ENCODE assay signal across 27 cellular contexts in the genomic region with DNA sequence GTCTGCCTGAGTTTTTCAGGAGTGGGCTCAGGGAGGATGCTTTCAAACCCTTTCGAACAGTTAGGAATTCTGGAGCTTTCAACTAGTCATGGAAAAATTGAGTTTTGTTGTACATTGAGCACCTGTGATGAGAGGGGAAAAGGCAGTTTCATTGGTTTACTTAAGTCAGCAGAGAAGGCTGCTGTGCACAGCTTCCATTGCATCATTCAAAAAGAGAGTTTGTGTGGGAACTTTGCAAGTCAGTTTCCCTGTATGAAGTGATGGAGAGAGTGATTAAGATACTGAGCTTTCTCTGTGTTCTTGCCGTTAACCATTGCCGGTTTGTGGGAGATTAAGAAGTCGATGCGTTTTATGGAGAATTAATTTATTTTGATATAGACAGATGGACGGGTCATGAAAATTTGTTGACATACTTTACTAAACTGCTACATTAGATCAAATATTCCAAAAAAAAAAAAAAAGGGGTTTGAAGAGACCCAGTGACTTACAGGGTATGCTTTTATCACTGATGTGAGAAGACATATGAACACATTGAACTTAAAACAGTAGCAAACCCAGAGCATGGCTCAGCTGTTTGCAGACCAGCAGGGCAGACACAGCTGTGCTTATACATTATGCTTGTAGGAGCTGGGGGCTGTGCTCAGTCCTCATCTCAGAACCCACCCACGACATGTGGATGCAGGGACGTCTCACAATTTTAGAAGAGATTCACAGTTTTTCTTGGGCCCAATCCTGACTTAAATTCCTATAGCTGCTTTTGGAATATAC.
DNase-seq lines count a peak whose midpoint lies in the region; ATAC-seq and TF ChIP-seq lines count a peak whose summit lies in the region.
"Had no signal": no experiment of that assay in that cellular context is flagged by ENCODE, and none has a peak within 500 bp of the region (broad histone marks: within the 10 kb centered on the region; RNA-seq: fewer than 3 reads in every experiment).

No MANE protein-coding gene starts in this region.

- H3K79me1 ChIP-seq in H9 (ENCODE audit: insufficient read depth, low read depth, low read length, poor library complexity, severe bottlenecking): peaks cover 3% of the 10 kb centered on the region

- peaks cover 0 to 3% (median 2%) of the 10 kb centered on the region in 3 experiments; a peak in 2 of 7 replicates for H3K36me3 Mint-ChIP-seq in H9 (ENCODE audit: insufficient read depth in 1 of 3, low read depth in 3 of 3)
- peaks cover under 1% of the 10 kb centered on the region for H3K36me3 Mint-ChIP-seq in brain
- peaks cover under 1% of the 10 kb centered on the region for H3K36me3 Mint-ChIP-seq in nephron (ENCODE audit: low read depth)
- H3K36me3 Mint-ChIP-seq: activated CD8-positive, alpha-beta memory T cell treated with anti-CD3 and anti-CD28 coated beads, Interleukin-2, amount 10 ng/mL, durations not matched to agents 7 days and 5 days; activated naive CD8-positive, alpha-beta T cell; naive thymus-derived CD8-positive, alpha-beta T cell had no signal

- peak overlapping the region in 1 of 11 experiments; percentile 33; a peak in 1 of 22 replicates for H3K9ac ChIP-seq in BLaER1 treated with 17β-estradiol and CSF1 and Interleukin-3, amounts not matched to agents 10 nM and 100 nM
- H3K9ac ChIP-seq in H9 (ENCODE audit: extremely low read depth, insufficient read length, low read length): no peak overlapping the region
- H3K9ac ChIP-seq: KMS-11 had no signal

- H4K5ac ChIP-seq in H9 (ENCODE audit: insufficient read length, low read depth, low read length): no peak overlapping the region

- H2AK5ac ChIP-seq in H9 (ENCODE audit: insufficient read length, low read length): no peak overlapping the region

- no peak overlapping the region for H3K4me3 Mint-ChIP-seq in H9
- H3K4me3 Mint-ChIP-seq in brain: no peak overlapping the region
- H3K4me3 Mint-ChIP-seq in nephron: peak overlapping the region in 1 of 3 experiments; percentile 7
- H3K4me3 Mint-ChIP-seq: activated CD8-positive, alpha-beta memory T cell treated with anti-CD3 and anti-CD28 coated beads, Interleukin-2, amount 10 ng/mL, durations not matched to agents 7 days and 5 days; activated naive CD8-positive, alpha-beta T cell; naive thymus-derived CD8-positive, alpha-beta T cell had no signal

- H3K4me3 ChIP-seq in BLaER1 treated with 17β-estradiol and CSF1 and Interleukin-3, amounts not matched to agents 10 nM and 100 nM: no peak overlapping the region
- no peak overlapping the region for H3K4me3 ChIP-seq in BE2C (ENCODE audit: low read depth, low read length)
- H3K4me3 ChIP-seq: ascending aorta had no signal

- peaks cover 18 to 74% (median 59%) of the 10 kb centered on the region in 10 experiments for H3K4me1 ChIP-seq in BLaER1 treated with 17β-estradiol and CSF1 and Interleukin-3, amounts not matched to agents 10 nM and 100 nM
- peaks cover 24% of the 10 kb centered on the region for H3K4me1 ChIP-seq in H9 (ENCODE audit: insufficient read depth, low read length)
- H3K4me1 ChIP-seq in BE2C: no peaks in the 10 kb centered on the region; the same call in 1 of the 2 replicates
- H3K4me1 ChIP-seq: ascending aorta had no signal

- H2BK12ac ChIP-seq in H9 (ENCODE audit: insufficient read length, low read depth, low read length): no peak overlapping the region

- no peak for ATAC-seq in HG02642 (IDR thresholded peaks at IDR 0.05; ENCODE audit: poor library complexity, unreplicated experiment)
- ATAC-seq: activated CD8-positive, alpha-beta memory T cell treated with anti-CD3 and anti-CD28 coated beads, Interleukin-2, amount 10 ng/mL, durations not matched to agents 7 days and 5 days; left ventricle myocardium superior; naive thymus-derived CD8-positive, alpha-beta T cell had no signal

- H3K14ac ChIP-seq in H9 (ENCODE audit: insufficient read depth, low read length): no peak overlapping the region

- H3T11ph ChIP-seq in H9 (ENCODE audit: low read length): no peak overlapping the region

- H4K20me1 ChIP-seq in BLaER1 treated with 17β-estradiol and CSF1 and Interleukin-3, amounts not matched to agents 10 nM and 100 nM: no peaks in the 10 kb centered on the region
- H4K20me1 ChIP-seq in H9 (ENCODE audit: control insufficient read depth, insufficient read depth, insufficient read length): no peaks in the 10 kb centered on the region

- peak overlapping the region; percentile 27 for H4K91ac ChIP-seq in H9 (ENCODE audit: insufficient read length, low read depth, low read length)

- no peak overlapping the region for H2BK120ac ChIP-seq in H9 (ENCODE audit: low read depth, low read length, poor library complexity, severe bottlenecking)

- no peaks in the 10 kb centered on the region for H3K23me2 ChIP-seq in H9 (ENCODE audit: insufficient read length, low read depth, low read length, poor library complexity, severe bottlenecking)

- H4K8ac ChIP-seq in H9 (replicated peaks; ENCODE audit: insufficient read length, low read depth, low read length): no peak overlapping the region

- H3K27me3 Mint-ChIP-seq in H9 (ENCODE audit: low read depth): no peaks in the 10 kb centered on the region
- H3K27me3 Mint-ChIP-seq in brain: no peaks in the 10 kb centered on the region
- H3K27me3 Mint-ChIP-seq in nephron (ENCODE audit: low read depth): no peaks in the 10 kb centered on the region
- H3K27me3 Mint-ChIP-seq: activated CD8-positive, alpha-beta memory T cell treated with anti-CD3 and anti-CD28 coated beads, Interleukin-2, amount 10 ng/mL, durations not matched to agents 7 days and 5 days; activated naive CD8-positive, alpha-beta T cell had no signal

- no peaks in the 10 kb centered on the region for H3K36me3 ChIP-seq in BLaER1 treated with 17β-estradiol and CSF1 and Interleukin-3, amounts not matched to agents 10 nM and 100 nM
- no peaks in the 10 kb centered on the region for H3K36me3 ChIP-seq in BE2C
- H3K36me3 ChIP-seq: ascending aorta had no signal

- no peak overlapping the region for H2BK20ac ChIP-seq in H9 (ENCODE audit: low read depth, low read length, poor library complexity, severe bottlenecking)

- H3K4me1 Mint-ChIP-seq in H9 (peaks cover 60 to 69% of the 10 kb centered on the region in 2 experiments), brain (peaks cover 75% of the 10 kb centered on the region), nephron (peaks cover 74% of the 10 kb centered on the region)
- H3K4me1 Mint-ChIP-seq: activated CD8-positive, alpha-beta memory T cell treated with anti-CD3 and anti-CD28 coated beads, Interleukin-2, amount 10 ng/mL, durations not matched to agents 7 days and 5 days had no signal

- H2AFZ ChIP-seq in H9 (ENCODE audit: low read length): no peak overlapping the region

- no peak overlapping the region for H2BK5ac ChIP-seq in H9 (ENCODE audit: insufficient read length, low read length)

- H3K18ac ChIP-seq in H9 (ENCODE audit: insufficient read length, low read depth, low read length): no peak overlapping the region

- peaks cover 0 to 14% (median 6%) of the 10 kb centered on the region in 11 experiments; a peak in 15 of 22 replicates for H3K9me3 ChIP-seq in BLaER1 treated with 17β-estradiol and CSF1 and Interleukin-3, amounts not matched to agents 10 nM and 100 nM (replicated peaks in 1 of 11)
- H3K9me3 ChIP-seq in H9 (ENCODE audit: control insufficient read depth, low read depth, low read length): no peaks in the 10 kb centered on the region
- H3K9me3 ChIP-seq in BE2C: no peaks in the 10 kb centered on the region
- H3K9me3 ChIP-seq: ascending aorta had no signal

- H3K9me3 Mint-ChIP-seq in H9: no peaks in the 10 kb centered on the region
- H3K9me3 Mint-ChIP-seq in brain: no peaks in the 10 kb centered on the region
- H3K9me3 Mint-ChIP-seq in nephron: no peaks in the 10 kb centered on the region
- H3K9me3 Mint-ChIP-seq: naive thymus-derived CD8-positive, alpha-beta T cell had no signal

- H3K27ac Mint-ChIP-seq in H9 (peak overlapping the region; percentile 28 to 95 (median 89); a peak in 5 of 7 replicates), brain (peak overlapping the region in 3 of 5 experiments; percentile 0 to 4 (median 2)), nephron (peak overlapping the region; percentile 42 to 62 (median 50))
- H3K27ac Mint-ChIP-seq: activated CD8-positive, alpha-beta memory T cell treated with anti-CD3 and anti-CD28 coated beads, Interleukin-2, amount 10 ng/mL, durations not matched to agents 7 days and 5 days; activated naive CD8-positive, alpha-beta T cell; naive thymus-derived CD8-positive, alpha-beta T cell had no signal

- H3K4me2 ChIP-seq in BLaER1 treated with 17β-estradiol and CSF1 and Interleukin-3, amounts not matched to agents 10 nM and 100 nM: peak overlapping the region in 8 of 11 experiments; percentile 12 to 65 (median 62); a peak in 16 of 22 replicates
- H3K4me2 ChIP-seq in H9 (ENCODE audit: insufficient read depth, insufficient read length, low read length): no peak overlapping the region
- H3K4me2 ChIP-seq: KMS-11 had no signal

- H2BK15ac ChIP-seq in H9 (ENCODE audit: low read depth, low read length): no peak overlapping the region

- no peak overlapping the region for H3K23ac ChIP-seq in H9 (ENCODE audit: insufficient read length, low read depth, low read length)

- H3K27ac ChIP-seq in BLaER1 treated with 17β-estradiol and CSF1 and Interleukin-3, amounts not matched to agents 10 nM and 100 nM: peak overlapping the region in 6 of 11 experiments; percentile 34 to 73 (median 65); a peak in 9 of 22 replicates
- H3K27ac ChIP-seq in H9 (ENCODE audit: insufficient read length, low read depth, low read length): no peak overlapping the region
- H3K27ac ChIP-seq: ascending aorta, C4-2B, KMS-11 had no signal

- no peak for TF ChIP-seq CTCF in H9 (conservative IDR thresholded peaks at IDR 0.05)
- TF ChIP-seq CTCF in brain (conservative IDR thresholded peaks at IDR 0.05): no peak
- TF ChIP-seq CTCF in nephron (IDR thresholded peaks at IDR 0.05; ENCODE audit: unreplicated experiment in 3 of 3): no peak
- TF ChIP-seq CTCF in BE2C (IDR thresholded peaks at IDR 0.05; ENCODE audit: low read depth, low read length): no peak

- no peaks in the 10 kb centered on the region for H3K27me3 ChIP-seq in BLaER1 treated with 17β-estradiol and CSF1 and Interleukin-3, amounts not matched to agents 10 nM and 100 nM
- no peaks in the 10 kb centered on the region for H3K27me3 ChIP-seq in H9 (ENCODE audit: insufficient read depth, low read length)
- H3K27me3 ChIP-seq in BE2C: no peaks in the 10 kb centered on the region
- H3K27me3 ChIP-seq: ascending aorta had no signal

- H3K79me2 ChIP-seq in H9 (ENCODE audit: insufficient read depth, low read length): peaks cover 26% of the 10 kb centered on the region; the same call in 1 of the 2 replicates

- H3K56ac ChIP-seq in H9 (ENCODE audit: insufficient read length, low read depth, low read length): no peak overlapping the region

- WGBS in H9 (ENCODE audit: extremely low coverage, insufficient read length, low lambda C conversion rate): 100% methylated on average over 1 of the region's 8 CpGs

- DNase-seq in H9: no peak
- DNase-seq in BE2C: no peak
- DNase-seq in stimulated activated CD4-positive, alpha-beta T cell treated with anti-CD3 and anti-CD28 coated beads, Interleukin-4, amount 100 ng/mL, for 1 hour: no peak
- DNase-seq: activated CD4-positive, alpha-beta T cell treated with anti-CD3 and anti-CD28 coated beads for 4 hours; activated CD8-positive, alpha-beta memory T cell treated with anti-CD3 and anti-CD28 coated beads, Interleukin-2, amount 10 ng/mL, durations not matched to agents 7 days and 5 days; Calu3; central memory CD4-positive, alpha-beta T cell; DMS79 treated with DMSO at 0.1 percent for 48 hours; hypothalamus; left ventricle myocardium superior; midbrain; naive thymus-derived CD8-positive, alpha-beta T cell; NCI-H1417 treated with DMSO at 0.1 percent for 48 hours; NCI-H2081 treated with DMSO at 0.1 percent for 48 hours; NCI-H748 treated with DMSO at 0.1 percent for 48 hours; RPMI8226; small intestine; T-helper 1 cell; trophoblast cell had no signal

- no peak overlapping the region for H3K4ac ChIP-seq in H9 (ENCODE audit: low read depth, low read length)

Comparison
In these comparisons a context has a peak if more than half of its experiments do, and no peak if none do; other contexts are left out.
1. H3K27ac Mint-ChIP-seq: peak in every context shown above with its lines; median percentile 89 in H9; 50 in nephron; 2 in brain.